ENCODE assay signal across 19 cellular contexts in genomic region chr9:9996259-9996658, GRCh38.
A peak's percentile ranks its signal among the peaks of the same experiment; 100 is the strongest.
DNase-seq lines count a peak whose midpoint lies in the region; ATAC-seq and TF ChIP-seq lines count a peak whose summit lies in the region.
"Had no signal": no experiment of that assay in that cellular context is flagged by ENCODE, and none has a peak within 500 bp of the region (broad histone marks: within the 10 kb centered on the region; RNA-seq: fewer than 3 reads in every experiment).

No MANE protein-coding gene starts in this region.

- peaks cover 20% of the 10 kb centered on the region for H3K9me3 Mint-ChIP-seq in central memory CD8-positive, alpha-beta T cell
- H3K9me3 Mint-ChIP-seq: H9 had no signal

- H3K4me1 ChIP-seq in SK-N-SH (ENCODE audit: control insufficient read depth in 1 of 2, insufficient read depth in 2 of 2, low read depth in 1 of 2, low read length in 1 of 2) (peaks cover 0 to 2% of the 10 kb centered on the region in 2 experiments; a peak in 2 of 4 replicates), mesenchymal stem cell (ENCODE audit: control insufficient read depth, insufficient read depth, low read depth, low read length) (peaks cover 1% of the 10 kb centered on the region)

- no peaks in the 10 kb centered on the region for H3K79me1 ChIP-seq in mesenchymal stem cell (replicated peaks; ENCODE audit: low read length, poor library complexity, severe bottlenecking)

- no peak overlapping the region for H3K4me2 ChIP-seq in SK-N-SH
- no peak overlapping the region for H3K4me2 ChIP-seq in mesenchymal stem cell (ENCODE audit: low read length, poor library complexity, severe bottlenecking)

- H3K4me1 Mint-ChIP-seq in central memory CD8-positive, alpha-beta T cell = no peaks in the 10 kb centered on the region

- H3K9ac ChIP-seq in SK-N-SH (no peak overlapping the region), mesenchymal stem cell (ENCODE audit: low read length) (no peak overlapping the region)

- H4K8ac ChIP-seq in mesenchymal stem cell (ENCODE audit: low read length) = no peak overlapping the region

- in situ Hi-C loops in brain microvascular endothelial cell (cut with HindIII; ENCODE audit: low pct_ligation_motif_present, low sequenced_read_pairs) = no loop called here

- ATAC-seq in SK-N-SH treated with all-trans-retinoic acid at 6 μM for 48 hours = no peak
- ATAC-seq in central memory CD8-positive, alpha-beta T cell (replicated peaks; ENCODE audit: extremely low read depth, poor library complexity, severe bottlenecking) = no peak

- no peak overlapping the region for H2BK120ac ChIP-seq in mesenchymal stem cell (ENCODE audit: low read depth, low read length)

- H2BK15ac ChIP-seq in mesenchymal stem cell (ENCODE audit: low read depth, poor library complexity, severe bottlenecking) = no peak overlapping the region

- no peaks in the 10 kb centered on the region for H3K27me3 Mint-ChIP-seq in central memory CD8-positive, alpha-beta T cell

- H2BK5ac ChIP-seq in mesenchymal stem cell (ENCODE audit: low read depth, low read length, poor library complexity, severe bottlenecking) = no peak overlapping the region

- H2AFZ ChIP-seq in SK-N-SH (ENCODE audit: low read depth) (0 out of 2 replicates have a peak overlapping the region, but pooled peaks have one; percentile 0), mesenchymal stem cell (ENCODE audit: low read depth, low read length) (no peak overlapping the region)

- no peaks in the 10 kb centered on the region for H3K9me3 ChIP-seq in SK-N-SH
- H3K9me3 ChIP-seq in mesenchymal stem cell (ENCODE audit: control insufficient read depth, low read length) = no peaks in the 10 kb centered on the region

- TF ChIP-seq CTCF in SK-N-SH (IDR thresholded peaks at IDR 0.05) (no peak), brain microvascular endothelial cell (IDR thresholded peaks at IDR 0.05; ENCODE audit: low read depth, low read length, missing control alignments) (no peak)

- CTCF ChIA-PET in SK-N-SH (lab: Yijun Ruan, JAX) = interaction anchor here (1.3 to 3.1 kb wide), 4 partner anchors 9 to 53 kb away, joined by 3 to 16 read pairs (median 6); no protein-coding TSS in a partner anchor

- peak overlapping the region; percentile 4 for H3K27ac Mint-ChIP-seq in central memory CD8-positive, alpha-beta T cell (ENCODE audit: low read depth)

- POLR2A ChIA-PET in SK-N-SH (lab: Yijun Ruan, JAX) = no interaction called here

- no peaks in the 10 kb centered on the region for H3K79me2 ChIP-seq in SK-N-SH (ENCODE audit: insufficient read depth)

- H3K27ac ChIP-seq in SK-N-SH (ENCODE audit: low read depth in 2 of 2, low read length in 1 of 2) (no peak overlapping the region), mesenchymal stem cell (ENCODE audit: low read length, poor library complexity, severe bottlenecking) (no peak overlapping the region), brain microvascular endothelial cell (no peak overlapping the region)
- H3K27ac ChIP-seq: RWPE1 had no signal

- H3K36me3 Mint-ChIP-seq in central memory CD8-positive, alpha-beta T cell (ENCODE audit: insufficient read depth) = no peaks in the 10 kb centered on the region

- DNase-seq in SK-N-SH (no peak), mesenchymal stem cell (no peak), brain microvascular endothelial cell (no peak), NCI-H748 treated with DMSO at 0.1 percent for 48 hours (lab: John Stamatoyannopoulos, UW) (no peak), RKO (ENCODE audit: low spot score) (no peak)
- no peak for DNase-seq in central memory CD8-positive, alpha-beta T cell (ENCODE audit: low spot score in 2 of 2)
- DNase-seq: 8988T, Calu3, H9, KBM-7, MM.1S, NCI-H1436, NCI-H1930, NCI-H2107, NCI-H446, NCI-H524 treated with DMSO at 0.1 percent for 48 hours, SHP77 had no signal

- TF ChIP-seq EP300 in SK-N-SH (IDR thresholded peaks at IDR 0.05; ENCODE audit: borderline replicate concordance in 1 of 2, low read depth in 1 of 2, low read length in 1 of 2) = no peak

- no peaks in the 10 kb centered on the region for H3F3A ChIP-seq in SK-N-SH (replicated peaks; ENCODE audit: insufficient read depth)

- no peak overlapping the region for H2BK12ac ChIP-seq in mesenchymal stem cell (ENCODE audit: low read length in 2 of 2)

- no peak overlapping the region for H3K4ac ChIP-seq in mesenchymal stem cell (ENCODE audit: low read depth in 1 of 2, low read length in 2 of 2)

- no peak for TF ChIP-seq RAD21 in SK-N-SH (IDR thresholded peaks at IDR 0.05; ENCODE audit: low read length)

- no peaks in the 10 kb centered on the region for H4K20me1 ChIP-seq in SK-N-SH (ENCODE audit: insufficient read depth)

- H4K91ac ChIP-seq in mesenchymal stem cell (ENCODE audit: low read length) = peak overlapping the region; percentile 39

- no peak overlapping the region for H2AK5ac ChIP-seq in mesenchymal stem cell (ENCODE audit: low read length, severe bottlenecking)

- no peak overlapping the region for H3K18ac ChIP-seq in mesenchymal stem cell (ENCODE audit: low read depth in 1 of 2, low read length in 2 of 2)

- H3K27me3 ChIP-seq in SK-N-SH (ENCODE audit: insufficient read depth) (no peaks in the 10 kb centered on the region), mesenchymal stem cell (ENCODE audit: control insufficient read depth in 1 of 2, insufficient read depth in 1 of 2, low read length in 2 of 2) (no peaks in the 10 kb centered on the region), brain microvascular endothelial cell (replicated peaks) (no peaks in the 10 kb centered on the region)

- H3K23ac ChIP-seq in mesenchymal stem cell (ENCODE audit: low read length in 2 of 2) = no peak overlapping the region

- no peak overlapping the region for H3K14ac ChIP-seq in mesenchymal stem cell (ENCODE audit: low read length in 2 of 2)

- no peak overlapping the region for H3K4me3 Mint-ChIP-seq in central memory CD8-positive, alpha-beta T cell
- H3K4me3 Mint-ChIP-seq: H9 had no signal

- H3K9me2 ChIP-seq in SK-N-SH = no peaks in the 10 kb centered on the region

- H3K36me3 ChIP-seq in SK-N-SH (replicated peaks in 1 of 2; ENCODE audit: control insufficient read depth in 1 of 2, insufficient read depth in 2 of 2, low read length in 1 of 2) (no peaks in the 10 kb centered on the region), mesenchymal stem cell (ENCODE audit: control insufficient read depth in 1 of 2, insufficient read depth in 2 of 2, low read depth in 1 of 2, low read length in 2 of 2) (no peaks in the 10 kb centered on the region), brain microvascular endothelial cell (replicated peaks) (no peaks in the 10 kb centered on the region)

- H3K4me3 ChIP-seq in SK-N-SH (ENCODE audit: low read depth in 2 of 2, low read length in 1 of 2) (no peak overlapping the region), mesenchymal stem cell (ENCODE audit: insufficient read depth in 1 of 2, low read depth in 1 of 2, low read length in 2 of 2) (no peak overlapping the region), brain microvascular endothelial cell (ENCODE audit: low read depth, low read length) (no peak overlapping the region)

TF ChIP-seq in SK-N-SH, 30 proteins besides CTCF, POLR2A, EP300 and RAD21 (continues in another document):
- TF ChIP-seq SMC3 (IDR thresholded peaks at IDR 0.05; ENCODE audit: low read depth, low read length) (no peak), FOXM1 (IDR thresholded peaks at IDR 0.05; ENCODE audit: low read depth) (no peak), EZH2phosphoT487 (IDR thresholded peaks at IDR 0.05; ENCODE audit: borderline replicate concordance, low read depth) (no peak), MEF2A (IDR thresholded peaks at IDR 0.05; ENCODE audit: borderline replicate concordance, low read depth) (no peak), RFX5 (IDR thresholded peaks at IDR 0.05; ENCODE audit: low read length) (no peak), MAX (IDR thresholded peaks at IDR 0.05; ENCODE audit: low read depth) (no peak), CHD2 (IDR thresholded peaks at IDR 0.05; ENCODE audit: low read length, partially characterized antibody) (no peak)

TF ChIP-seq in SK-N-SH treated with all-trans-retinoic acid at 6 μM for 48 hours, 23 proteins besides CTCF, POLR2A, EP300 and RAD21 (continues in another document):
- TF ChIP-seq BACH2 (CRISPR knock-in tag; IDR thresholded peaks at IDR 0.05; ENCODE audit: borderline replicate concordance) (no peak), PATZ1 (CRISPR knock-in tag; IDR thresholded peaks at IDR 0.05; ENCODE audit: borderline replicate concordance) (no peak), TSHZ2 (CRISPR knock-in tag; IDR thresholded peaks at IDR 0.05) (no peak)
